Comparison of ENCODE assay signal across 14 cellular contexts in the genomic region with DNA sequence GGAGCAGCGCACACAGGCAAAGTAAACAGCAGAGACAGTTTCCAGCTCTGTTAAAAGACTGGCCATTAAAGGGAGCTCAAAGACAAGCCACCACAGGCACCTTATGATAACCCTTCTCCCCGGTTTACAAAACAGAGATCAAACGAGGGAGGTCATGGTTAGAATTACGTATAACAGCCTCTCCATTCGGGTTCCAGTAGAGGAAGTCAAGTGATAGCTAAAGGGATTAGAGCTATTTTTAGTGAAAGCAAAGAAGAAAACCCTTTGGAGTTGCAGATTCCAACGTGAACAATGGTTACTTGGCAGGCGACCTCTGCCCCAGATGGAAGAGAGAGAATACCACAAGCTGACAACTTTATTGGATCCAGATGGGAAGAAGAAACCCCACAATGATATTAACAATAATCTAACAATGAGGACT. TPM values are rescaled to one million over a fixed set of nuclear protein-coding genes. Genes with fewer than 3 reads are reported as not detected.
DNase-seq lines count a peak whose midpoint lies in the region; ATAC-seq and TF ChIP-seq lines count a peak whose summit lies in the region.
"Had no signal": no experiment of that assay in that cellular context is flagged by ENCODE, and none has a peak within 500 bp of the region (broad histone marks: within the 10 kb centered on the region; RNA-seq: fewer than 3 reads in every experiment).

No MANE protein-coding gene starts in this region.

- ATAC-seq in Right ventricle myocardium superior (ENCODE audit: poor library complexity): peak; percentile 22
- ATAC-seq: mucosa of descending colon had no signal

- intact Hi-C loops in Right ventricle myocardium superior (cut with DNase I): no loop called here

- no peak overlapping the region for H3K27ac ChIP-seq in right atrium auricular region
- H3K27ac ChIP-seq in stomach smooth muscle (ENCODE audit: low read length): peak overlapping the region; percentile 41
- H3K27ac ChIP-seq: BLaER1 treated with 17β-estradiol and CSF1 and Interleukin-3, amounts not matched to agents 10 nM and 100 nM; HL-60 had no signal

- TF ChIP-seq CTCF in right atrium auricular region (IDR thresholded peaks at IDR 0.05): no peak
- no peak for TF ChIP-seq CTCF in NB4 (IDR thresholded peaks at IDR 0.05; ENCODE audit: low read depth, low read length)
- TF ChIP-seq CTCF in fibroblast of the aortic adventitia (IDR thresholded peaks at IDR 0.05; ENCODE audit: insufficient read depth, low read length): no peak
- no peak for TF ChIP-seq CTCF in GM20000 (IDR thresholded peaks at IDR 0.05; ENCODE audit: extremely low read depth, missing control alignments)

- H3K27me3 ChIP-seq in right atrium auricular region: no peaks in the 10 kb centered on the region
- H3K27me3 ChIP-seq in stomach smooth muscle (ENCODE audit: control insufficient read depth in 1 of 2, insufficient read depth in 2 of 2, low read length in 2 of 2): no peaks in the 10 kb centered on the region
- H3K27me3 ChIP-seq: BLaER1 treated with 17β-estradiol and CSF1 and Interleukin-3, amounts not matched to agents 10 nM and 100 nM had no signal

- no peak overlapping the region for H3K4me3 ChIP-seq in right atrium auricular region
- no peak overlapping the region for H3K4me3 ChIP-seq in NB4 (ENCODE audit: low read depth, low read length)
- no peak overlapping the region for H3K4me3 ChIP-seq in fibroblast of the aortic adventitia (ENCODE audit: low read depth, low read length)
- H3K4me3 ChIP-seq in stomach smooth muscle (ENCODE audit: low read length in 2 of 2): no peak overlapping the region
- H3K4me3 ChIP-seq: BLaER1 treated with 17β-estradiol and CSF1 and Interleukin-3, amounts not matched to agents 10 nM and 100 nM; mucosa of descending colon had no signal

- DNase-seq in Right ventricle myocardium superior: no peak
- DNase-seq in right atrium auricular region (ENCODE audit: low spot score): no peak
- DNase-seq in NB4 (ENCODE audit: low read depth): peak; percentile 17
- peak; percentile 87 for DNase-seq in fibroblast of the aortic adventitia (ENCODE audit: low read depth)
- no peak for DNase-seq in G401 (ENCODE audit: low spot score)
- no peak for DNase-seq in GM20000 (ENCODE audit: low spot score)
- no peak for DNase-seq in NOMO-1 treated with DMSO at 0.1 percent for 48 hours (lab: John Stamatoyannopoulos, UW; ENCODE audit: unreplicated experiment)
- DNase-seq: glutamatergic neuron, mucosa of descending colon, NCI-H146 had no signal

- in situ Hi-C loops in G401 (cut with HindIII; ENCODE audit: low sequenced_read_pairs): no loop called here

- H3K4me1 ChIP-seq in right atrium auricular region: no peaks in the 10 kb centered on the region
- peaks cover 23% of the 10 kb centered on the region for H3K4me1 ChIP-seq in stomach smooth muscle (ENCODE audit: control insufficient read depth, insufficient read depth, low read length)
- H3K4me1 ChIP-seq: BLaER1 treated with 17β-estradiol and CSF1 and Interleukin-3, amounts not matched to agents 10 nM and 100 nM had no signal

- TF ChIP-seq POLR2A in NB4 (IDR thresholded peaks at IDR 0.05; ENCODE audit: extremely low read depth, insufficient read length): no peak

- H3K36me3 ChIP-seq in right atrium auricular region (no peaks in the 10 kb centered on the region), stomach smooth muscle (ENCODE audit: control insufficient read depth in 2 of 2, insufficient read depth in 2 of 2, low read length in 2 of 2) (no peaks in the 10 kb centered on the region)
- H3K36me3 ChIP-seq: BLaER1 treated with 17β-estradiol and CSF1 and Interleukin-3, amounts not matched to agents 10 nM and 100 nM had no signal

- H3K9me3 ChIP-seq in right atrium auricular region (no peaks in the 10 kb centered on the region), stomach smooth muscle (ENCODE audit: control insufficient read depth in 2 of 2, low read length in 2 of 2) (no peaks in the 10 kb centered on the region)
- H3K9me3 ChIP-seq: BLaER1 treated with 17β-estradiol and CSF1 and Interleukin-3, amounts not matched to agents 10 nM and 100 nM; mucosa of descending colon had no signal

- no peak overlapping the region for H3K9ac ChIP-seq in stomach smooth muscle (ENCODE audit: low read length in 2 of 2)
- H3K9ac ChIP-seq: BLaER1 treated with 17β-estradiol and CSF1 and Interleukin-3, amounts not matched to agents 10 nM and 100 nM had no signal

RNA-seq across cellular contexts. Expression of a gene that starts 31.2 kb away (rescaled TPM):
- total RNA-seq in Right ventricle myocardium superior: 0.11 TPM
- total RNA-seq in right atrium auricular region: not detected
- not detected in 2 replicates for total RNA-seq in fibroblast of the aortic adventitia (ENCODE audit: low replicate concordance)
- total RNA-seq in G401 (2014; rRNA removed; shearing (Covaris generic)): not detected in 2 replicates
- total RNA-seq: skeletal muscle tissue had no signal

Comparison
In these comparisons a context has a peak if more than half of its experiments do, and no peak if none do; other contexts are left out.
1. DNase-seq: peak in NB4 (single experiment) and fibroblast of the aortic adventitia (single experiment); none in Right ventricle myocardium superior (single experiment), right atrium auricular region (single experiment), G401 (single experiment), GM20000 (single experiment) and NOMO-1 treated with DMSO at 0.1 percent for 48 hours (single experiment).